In genomic region chr7:7640221-7641128, GRCh38 we compare ENCODE assay signal across 1 cellular context.
TF ChIP-seq lines count a peak whose summit lies in the region.

Gene UMAD1, plus strand, starts transcription at chr7:7640752. Its CDS starts 32,620 bp downstream, at chr7:7673372.

TF ChIP-seq in HepG2, 621 proteins besides CTCF, POLR2A, EP300 and RAD21 (continued from another document and continues in another):
- TF ChIP-seq ELK4 (CRISPR knock-in tag; IDR thresholded peaks at IDR 0.05; ENCODE audit: borderline replicate concordance) (0 out of 2 replicates have a peak, but pooled peaks have one; percentile 59), HOMEZ (CRISPR knock-in tag; IDR thresholded peaks at IDR 0.05; ENCODE audit: low read depth) (peak; percentile 86; the same call in 1 of the 2 replicates), RBFOX2 (IDR thresholded peaks at IDR 0.05; ENCODE audit: low read depth, low read length) (peak; percentile 82), ZNF549 (CRISPR knock-in tag; IDR thresholded peaks at IDR 0.05) (no peak), SIN3B (IDR thresholded peaks at IDR 0.05; ENCODE audit: low read length) (peak; percentile 76), CENPT (CRISPR knock-in tag; IDR thresholded peaks at IDR 0.05; ENCODE audit: low read depth) (no peak), MTF1 (CRISPR knock-in tag; IDR thresholded peaks at IDR 0.05) (no peak), MYC (CRISPR knock-in tag; IDR thresholded peaks at IDR 0.05; ENCODE audit: borderline replicate concordance) (peak; percentile 51; the same call in 1 of the 2 replicates), BRF2 (CRISPR knock-in tag; IDR thresholded peaks at IDR 0.05) (peak; percentile 65; the same call in 1 of the 2 replicates), AHDC1 (CRISPR knock-in tag; IDR thresholded peaks at IDR 0.05; ENCODE audit: borderline replicate concordance) (peak; percentile 24; the same call in 1 of the 2 replicates), KDM5B (CRISPR knock-in tag; IDR thresholded peaks at IDR 0.05; ENCODE audit: borderline replicate concordance) (peak; percentile 38; the same call in 1 of the 2 replicates), HNF4A (CRISPR knock-in tag; IDR thresholded peaks at IDR 0.05) (peak; percentile 27; the same call in 1 of the 2 replicates), ZNF670 (CRISPR knock-in tag; IDR thresholded peaks at IDR 0.05; ENCODE audit: borderline replicate concordance) (0 out of 2 replicates have a peak, but pooled peaks have one; percentile 52), HOXA9 (CRISPR knock-in tag; IDR thresholded peaks at IDR 0.05; ENCODE audit: borderline replicate concordance) (0 out of 2 replicates have a peak, but pooled peaks have one; percentile 71), ELF4 (CRISPR knock-in tag; IDR thresholded peaks at IDR 0.05; ENCODE audit: borderline replicate concordance) (peak; percentile 99), FOXO1 (CRISPR knock-in tag; IDR thresholded peaks at IDR 0.05) (peak; percentile 5; the same call in 1 of the 2 replicates), PATZ1 (CRISPR knock-in tag; IDR thresholded peaks at IDR 0.05) (peak; percentile 81), ZNF362 (CRISPR knock-in tag; IDR thresholded peaks at IDR 0.05; ENCODE audit: borderline replicate concordance) (no peak), SSRP1 (CRISPR knock-in tag; IDR thresholded peaks at IDR 0.05) (no peak), NR2F1 (CRISPR knock-in tag; IDR thresholded peaks at IDR 0.05) (peak in 1 of 2 experiments; percentile 46; a peak in 3 of 4 replicates), CCDC6 (CRISPR knock-in tag; IDR thresholded peaks at IDR 0.05) (peak; percentile 21; the same call in 1 of the 2 replicates), ZNF30 (CRISPR knock-in tag; IDR thresholded peaks at IDR 0.05) (no peak), NCOA1 (CRISPR knock-in tag; IDR thresholded peaks at IDR 0.05) (no peak), KIAA2018 (CRISPR knock-in tag; IDR thresholded peaks at IDR 0.05; ENCODE audit: borderline replicate concordance) (no peak), MTA1 (CRISPR knock-in tag; IDR thresholded peaks at IDR 0.05; ENCODE audit: borderline replicate concordance) (no peak), AGO2 (optimal IDR thresholded peaks at IDR 0.05; ENCODE audit: low read depth, low read length) (no peak), GATA4 (IDR thresholded peaks at IDR 0.05; ENCODE audit: borderline replicate concordance, low read depth) (peak; percentile 14; the same call in 1 of the 2 replicates), CBX5 (CRISPR knock-in tag; IDR thresholded peaks at IDR 0.05; ENCODE audit: borderline replicate concordance) (peak; percentile 15; the same call in 1 of the 2 replicates), KDM6A (CRISPR knock-in tag; IDR thresholded peaks at IDR 0.05; ENCODE audit: low read depth) (no peak), ATF4 (CRISPR knock-in tag; IDR thresholded peaks at IDR 0.05) (peak in 1 of 2 experiments; percentile 52; a peak in 1 of 4 replicates), ZNF430 (CRISPR knock-in tag; IDR thresholded peaks at IDR 0.05) (no peak), MEF2D (CRISPR knock-in tag; IDR thresholded peaks at IDR 0.05) (0 out of 2 replicates have a peak, but pooled peaks have one; percentile 27), HOXA5 (CRISPR knock-in tag; IDR thresholded peaks at IDR 0.05) (peak; percentile 59)
